Comparison of ENCODE assay signal across 29 cellular contexts in genomic region chr1:218571515-218571914, GRCh38.
"Had no signal": no experiment of that assay in that cellular context is flagged by ENCODE, and none has a peak within 500 bp of the region (broad histone marks: within the 10 kb centered on the region; RNA-seq: fewer than 3 reads in every experiment).

No MANE protein-coding gene starts in this region.

- H3K27ac ChIP-seq: brain microvascular endothelial cell, coronary artery, dorsolateral prefrontal cortex, esophagus muscularis mucosa, foreskin keratinocyte, gastrocnemius medialis, heart left ventricle had no signal

- H3K9me3 Mint-ChIP-seq: activated CD8-positive, alpha-beta T cell treated with anti-CD3 and anti-CD28 coated beads for 36 hours; activated T-cell treated with anti-CD3 and anti-CD28 coated beads, Interleukin-2, amount 50 U/mL, for 24 hours; dendritic cell treated with granulocyte-macrophage colony-stimulating factor and Interleukin-4, amounts not matched to agents 40 ng/mL and 50 ng/mL, for 4 days; endodermal cell; WTC11 had no signal

- H3K27me3 Mint-ChIP-seq: activated CD8-positive, alpha-beta T cell treated with anti-CD3 and anti-CD28 coated beads for 36 hours; activated T-cell treated with anti-CD3 and anti-CD28 coated beads, Interleukin-2, amount 50 U/mL, for 24 hours; central memory CD8-positive, alpha-beta T cell; dendritic cell treated with granulocyte-macrophage colony-stimulating factor and Interleukin-4, amounts not matched to agents 40 ng/mL and 50 ng/mL, for 4 days had no signal

- DNase-seq: activated CD4-positive, alpha-beta T cell treated with anti-CD3 and anti-CD28 coated beads for 48 hours; activated CD4-positive, alpha-beta T cell treated with anti-CD3 and anti-CD28 coated beads, Interleukin-2, amount 50 U/mL, for 1 hour; activated CD4-positive, alpha-beta T cell treated with anti-CD3 and anti-CD28 coated beads, Interleukin-2, amount 50 U/mL, for 48 hours; activated CD8-positive, alpha-beta memory T cell treated with anti-CD3 and anti-CD28 coated beads, Interleukin-2, amount 50 U/mL, for 48 hours; activated CD8-positive, alpha-beta T cell treated with anti-CD3 and anti-CD28 coated beads for 36 hours; activated gamma-delta T cell; activated naive CD4-positive, alpha-beta T cell; activated naive CD4-positive, alpha-beta T cell treated with anti-CD3 and anti-CD28 coated beads, Interleukin-2, amount 50 U/mL, for 16 hours; activated T-cell treated with anti-CD3 and anti-CD28 coated beads for 4 hours; activated T-cell treated with anti-CD3 and anti-CD28 coated beads, Interleukin-2, amount 50 U/mL, for 24 hours; activated T-cell treated with anti-CD3 and anti-CD28 coated beads, Interleukin-2, amount 50 U/mL, for 72 hours; amniotic stem cell; anterior cingulate cortex; brain microvascular endothelial cell; dorsolateral prefrontal cortex; effector memory CD4-positive, alpha-beta T cell; endodermal cell; erythroblast; foreskin keratinocyte; gastrocnemius medialis; glutamatergic neuron; heart left ventricle; T-helper 2 cell had no signal

- H3K4me1 Mint-ChIP-seq: central memory CD8-positive, alpha-beta T cell; endodermal cell had no signal

- H3K4me3 Mint-ChIP-seq: activated CD8-positive, alpha-beta T cell treated with anti-CD3 and anti-CD28 coated beads for 36 hours; activated naive CD8-positive, alpha-beta T cell; activated T-cell treated with anti-CD3 and anti-CD28 coated beads, Interleukin-2, amount 50 U/mL, for 24 hours; activated T-cell treated with anti-CD3 and anti-CD28 coated beads, Interleukin-2, amount 50 U/mL, for 72 hours; central memory CD8-positive, alpha-beta T cell; dendritic cell treated with granulocyte-macrophage colony-stimulating factor and Interleukin-4, amounts not matched to agents 40 ng/mL and 50 ng/mL, for 4 days; endodermal cell; WTC11 had no signal

- H3K27ac Mint-ChIP-seq: activated CD8-positive, alpha-beta T cell treated with anti-CD3 and anti-CD28 coated beads for 36 hours; activated naive CD8-positive, alpha-beta T cell; activated T-cell treated with anti-CD3 and anti-CD28 coated beads, Interleukin-2, amount 50 U/mL, for 24 hours; activated T-cell treated with anti-CD3 and anti-CD28 coated beads, Interleukin-2, amount 50 U/mL, for 72 hours; dendritic cell treated with granulocyte-macrophage colony-stimulating factor and Interleukin-4, amounts not matched to agents 40 ng/mL and 50 ng/mL, for 4 days; endodermal cell; WTC11 had no signal

- H3K4me3 ChIP-seq: coronary artery, dorsolateral prefrontal cortex, esophagus muscularis mucosa, gastrocnemius medialis, heart left ventricle had no signal

- H3K36me3 Mint-ChIP-seq: activated naive CD8-positive, alpha-beta T cell; WTC11 had no signal
